Comparison of ENCODE assay signal across 27 cellular contexts in the genomic region with DNA sequence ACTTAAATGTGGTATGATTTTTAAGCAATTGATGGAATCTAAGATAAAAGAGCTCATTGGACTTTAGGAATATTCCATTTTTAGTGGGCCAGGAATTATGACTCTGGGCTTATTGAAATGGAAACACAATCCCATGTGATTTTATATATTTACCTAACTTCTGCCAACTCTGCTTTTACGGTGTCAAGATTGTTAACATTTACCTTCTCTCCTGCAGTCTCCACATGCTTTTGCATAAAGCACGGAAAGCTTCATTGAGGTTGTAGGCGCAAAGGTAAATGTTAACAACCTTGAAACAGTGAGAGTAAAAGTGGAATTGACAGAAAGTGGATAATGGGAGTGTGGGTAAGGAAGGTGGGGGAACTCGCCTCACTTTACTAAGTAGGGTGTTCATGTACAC.
"Had no signal": no experiment of that assay in that cellular context is flagged by ENCODE, and none has a peak within 500 bp of the region (broad histone marks: within the 10 kb centered on the region; RNA-seq: fewer than 3 reads in every experiment).

No MANE protein-coding gene starts in this region.

- H3K27me3 ChIP-seq: left lung, ovary, tibial nerve, uterus had no signal

- H3K9me3 Mint-ChIP-seq: natural killer cell, type B pancreatic cell had no signal

- H3K4me3 ChIP-seq: left lung, lower lobe of right lung, ovary, skin epidermis, tibial nerve, uterus had no signal

- H3K4me1 ChIP-seq: left lung, lower lobe of right lung, tibial nerve, uterus had no signal

- H3K27ac ChIP-seq: left lung, lower lobe of right lung, ovary, skin epidermis, tibial nerve, uterus had no signal

- ATAC-seq: left colon; left lung; lower lobe of right lung; natural killer cell; right cardiac atrium; sciatic nerve; stimulated activated naive B cell treated with anti-CD40 and anti-IgM and Interleukin-4, amounts not matched to agents 10 μg/mL and 1 μg/mL and 100 μg/mL, for 72 hours; stimulated activated naive CD8-positive, alpha-beta T cell treated with anti-CD3 and anti-CD28 coated beads, Interleukin-15, Interleukin-2, amounts not matched to agents 100 U/mL and 50 U/mL, for 24 hours had no signal

- H3K36me3 ChIP-seq: left lung, lower lobe of right lung, ovary, tibial nerve, uterus had no signal

- DNase-seq: hypothalamus; immature natural killer cell; kidney; left colon; left lung; lower lobe of right lung; mammary epithelial cell; mesenchymal stem cell; naive B cell; natural killer cell; nephron progenitor cell; ovary; retina; right cardiac atrium; stimulated activated CD4-positive, alpha-beta T cell treated with anti-CD3 and anti-CD28 coated beads, Interleukin-12 subunit alpha, Interleukin-12 subunit beta, amount 100 ng/mL, for 4 hours; stimulated activated CD4-positive, alpha-beta T cell treated with anti-CD3 and anti-CD28 coated beads, Interleukin-15, amount 100 ng/mL, for 24 hours; stimulated activated CD4-positive, alpha-beta T cell treated with anti-CD3 and anti-CD28 coated beads, Interleukin-2, amount 100 ng/mL, for 24 hours; stimulated activated CD4-positive, alpha-beta T cell treated with anti-CD3 and anti-CD28 coated beads, Interleukin-4, amount 100 ng/mL, for 1 hour; stimulated activated naive B cell treated with anti-CD40 and anti-IgM and Interleukin-4, amounts not matched to agents 10 μg/mL and 1 μg/mL and 100 μg/mL, for 72 hours; stimulated activated naive CD8-positive, alpha-beta T cell treated with anti-CD3 and anti-CD28 coated beads, Interleukin-15, Interleukin-2, amounts not matched to agents 100 U/mL and 50 U/mL, for 24 hours; substantia nigra; uterus had no signal

- H3K4me1 Mint-ChIP-seq: immature natural killer cell, natural killer cell, nephron progenitor cell had no signal

- H3K4me3 Mint-ChIP-seq: immature natural killer cell; naive B cell; natural killer cell; nephron progenitor cell; stimulated activated naive B cell treated with anti-CD40 and anti-IgM and Interleukin-4, amounts not matched to agents 10 μg/mL and 1 μg/mL and 100 μg/mL, for 72 hours; type B pancreatic cell had no signal

- H3K36me3 Mint-ChIP-seq: natural killer cell; stimulated activated naive B cell treated with anti-CD40 and anti-IgM and Interleukin-4, amounts not matched to agents 10 μg/mL and 1 μg/mL and 100 μg/mL, for 72 hours; type B pancreatic cell had no signal

- H3K9me3 ChIP-seq: left lung, lower lobe of right lung, ovary, uterus had no signal

- H3K27ac Mint-ChIP-seq: immature natural killer cell; naive B cell; natural killer cell; nephron progenitor cell; progenitor cell of endocrine pancreas; stimulated activated naive B cell treated with anti-CD40 and anti-IgM and Interleukin-4, amounts not matched to agents 10 μg/mL and 1 μg/mL and 100 μg/mL, for 72 hours; type B pancreatic cell had no signal
